ENCODE assay signal across 8 cellular contexts in the genomic region with DNA sequence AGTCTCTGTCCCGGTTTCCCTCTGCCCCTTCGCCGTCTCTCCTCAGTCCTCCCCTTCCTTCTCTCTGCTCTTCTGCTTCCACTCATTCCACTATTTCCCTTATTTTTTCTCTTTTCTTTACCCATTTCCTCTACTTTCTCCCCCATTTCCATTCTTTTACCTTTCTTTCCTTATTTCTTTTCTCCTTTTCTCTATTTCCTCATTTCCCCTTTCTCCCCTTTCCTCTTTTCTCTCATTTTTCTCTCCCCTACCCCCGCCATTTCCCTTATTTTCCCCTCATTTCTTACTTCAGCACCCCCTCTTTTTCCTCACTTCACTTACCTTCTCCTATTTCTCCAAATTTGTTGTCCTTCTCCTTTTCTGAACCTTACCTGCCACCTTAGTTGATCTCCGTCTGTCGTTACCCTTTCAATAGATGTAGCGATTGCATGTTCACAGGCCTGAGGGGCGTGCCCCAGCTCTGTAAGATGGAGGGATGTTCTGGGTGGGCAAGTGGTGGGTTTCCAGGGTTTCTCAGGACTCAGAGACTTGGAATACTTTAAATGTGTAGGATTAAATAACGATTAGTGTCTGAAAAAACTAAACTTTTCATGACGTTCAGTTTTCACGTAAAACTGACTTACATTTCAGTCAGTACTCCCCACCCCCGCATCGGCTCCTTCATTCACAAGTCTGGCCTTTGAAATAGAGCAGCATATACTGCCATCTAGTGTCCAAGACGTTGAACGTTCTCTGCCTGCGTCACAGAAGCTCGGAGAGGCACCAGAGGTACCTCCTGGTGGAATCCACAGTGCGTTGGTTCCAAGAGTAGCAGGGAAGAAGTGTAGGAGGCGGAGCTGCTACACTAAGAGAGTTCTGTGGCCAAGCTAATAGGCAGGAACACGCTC. TPM values are rescaled to one million over a fixed set of nuclear protein-coding genes. Genes with fewer than 3 reads are reported as not detected.
DNase-seq lines count a peak whose midpoint lies in the region; ATAC-seq and TF ChIP-seq lines count a peak whose summit lies in the region.

No MANE protein-coding gene starts in this region.

- peak; percentile 67 for TF ChIP-seq CTCF in parathyroid adenoma (IDR thresholded peaks at IDR 0.05)
- peak; percentile 52 to 82 for TF ChIP-seq CTCF in tibial artery (IDR thresholded peaks at IDR 0.05)

- ATAC-seq in HG02588 (IDR thresholded peaks at IDR 0.05; ENCODE audit: unreplicated experiment), result peak; percentile 66

- H3K9ac ChIP-seq in parathyroid adenoma, result no peak overlapping the region

- H3K27ac ChIP-seq in parathyroid adenoma (peak overlapping the region; percentile 57), tibial artery (peak overlapping the region; percentile 88 to 94)

- peak overlapping the region; percentile 76 for H2AFZ ChIP-seq in parathyroid adenoma

- H3K4me3 ChIP-seq in parathyroid adenoma (ENCODE audit: low read depth, low read length), result peak overlapping the region; percentile 65
- peak overlapping the region; percentile 70 to 71 for H3K4me3 ChIP-seq in tibial artery

- intact Hi-C loops in cardiac septum (cut with DNase I), result loop anchor here (2.0 to 10.0 kb wide), 4 partner anchors 70 to 782 kb away; no protein-coding TSS in a partner anchor
- intact Hi-C loops in tibial artery (cut with DNase I; ENCODE audit: low total_unique reads), result loop anchor here (5.0 kb wide), 2 partner anchors 105 to 120 kb away; no protein-coding TSS in a partner anchor

- H3K4me2 ChIP-seq in parathyroid adenoma (ENCODE audit: low read length), result peak overlapping the region; percentile 84

- H3K4me1 ChIP-seq in parathyroid adenoma (no peaks in the 10 kb centered on the region), tibial artery (peaks cover 0 to 20% (median 7%) of the 10 kb centered on the region in 4 donors)

- no peaks in the 10 kb centered on the region for H3K9me3 ChIP-seq in parathyroid adenoma (ENCODE audit: control insufficient read depth, low read length)
- no peaks in the 10 kb centered on the region for H3K9me3 ChIP-seq in tibial artery

- DNase-seq in GM04504 (ENCODE audit: low read depth) (peak; percentile 64), NCI-H1092 (lab: John Stamatoyannopoulos, UW) (peak; percentile 70), SKM-1 treated with dmso at 0.1 percent for 144 hours (lab: John Stamatoyannopoulos, UW; ENCODE audit: unreplicated experiment) (peak; percentile 67), cardiac septum (ENCODE audit: low spot score) (peak; percentile 88), tibial artery (peak; percentile 88 to 89)
- peak; percentile 39 for DNase-seq in activated naive CD8-positive, alpha-beta T cell treated with anti-CD3 and anti-CD28 coated beads, Interleukin-2, amount 50 U/mL, for 16 hours (ENCODE audit: low read depth, low spot score)

- no peaks in the 10 kb centered on the region for H3K79me2 ChIP-seq in parathyroid adenoma

- H3K36me3 ChIP-seq in parathyroid adenoma (ENCODE audit: control insufficient read depth, insufficient read depth, low read length) (no peaks in the 10 kb centered on the region), tibial artery (no peaks in the 10 kb centered on the region)

- H3K27me3 ChIP-seq in parathyroid adenoma (ENCODE audit: control insufficient read depth, insufficient read depth, low read length) (no peaks in the 10 kb centered on the region), tibial artery (no peaks in the 10 kb centered on the region)

RNA-seq across cellular contexts. Expression of gene NCBP2L, which starts 0.6 kb away (rescaled TPM):
- not detected for total RNA-seq in cardiac septum

RNA-seq across cellular contexts. Expression of gene TSC22D3, which starts 1.3 kb away (rescaled TPM):
- total RNA-seq in cardiac septum, result 33.0 TPM

RNA-seq across cellular contexts. Expression of gene MID2, which starts 48.8 kb away (rescaled TPM):
- 5.6 TPM for total RNA-seq in cardiac septum

Comparison
In these comparisons a context has a peak if more than half of its experiments do, and no peak if none do; other contexts are left out.
1. Peak in every context shown above with its lines: DNase-seq, ATAC-seq, H3K4me3 ChIP-seq and H3K27ac ChIP-seq.